Comparison of ENCODE assay signal across 8 cellular contexts in genomic region chr1:2133039-2133878, GRCh38.
DNase-seq lines count a peak whose midpoint lies in the region; ATAC-seq and TF ChIP-seq lines count a peak whose summit lies in the region.

No MANE protein-coding gene starts in this region.

- peak in 1 of 2 donors; percentile 53 for TF ChIP-seq POLR2A in Peyer's patch (IDR thresholded peaks at IDR 0.05)

- no peaks in the 10 kb centered on the region for H3K27me3 Mint-ChIP-seq in naive B cell

- H3K9ac ChIP-seq in BLaER1 treated with 17β-estradiol and CSF1 and Interleukin-3, amounts not matched to agents 10 nM and 100 nM, result peak overlapping the region; percentile 50 to 82 (median 65); a peak in 21 of 22 replicates

- peak; percentile 86 for ATAC-seq in GM19467 (IDR thresholded peaks at IDR 0.05; ENCODE audit: unreplicated experiment)
- ATAC-seq in naive B cell (ENCODE audit: low read depth in 2 of 2), result peak; percentile 85 to 87

- peak overlapping the region; percentile 55 to 73 (median 69) for H3K27ac ChIP-seq in BLaER1 treated with 17β-estradiol and CSF1 and Interleukin-3, amounts not matched to agents 10 nM and 100 nM
- peak overlapping the region; percentile 58 for H3K27ac ChIP-seq in HL-60 (replicated peaks)
- peak overlapping the region; percentile 79 to 92 (median 80) for H3K27ac ChIP-seq in Peyer's patch

- H3K36me3 Mint-ChIP-seq in naive B cell, result no peaks in the 10 kb centered on the region

- peaks cover 41 to 97% (median 93%) of the 10 kb centered on the region in 10 experiments for H3K4me1 ChIP-seq in BLaER1 treated with 17β-estradiol and CSF1 and Interleukin-3, amounts not matched to agents 10 nM and 100 nM
- peaks cover 0 to 41% (median 9%) of the 10 kb centered on the region in 4 donors for H3K4me1 ChIP-seq in Peyer's patch

- peaks cover 0 to 12% (median 0%) of the 10 kb centered on the region in 11 experiments; a peak in 1 of 22 replicates for H3K36me3 ChIP-seq in BLaER1 treated with 17β-estradiol and CSF1 and Interleukin-3, amounts not matched to agents 10 nM and 100 nM
- no peaks in the 10 kb centered on the region for H3K36me3 ChIP-seq in Peyer's patch

- TF ChIP-seq CTCF in HL-60 (IDR thresholded peaks at IDR 0.05; ENCODE audit: insufficient read depth, low read length), result no peak
- TF ChIP-seq CTCF in Peyer's patch (IDR thresholded peaks at IDR 0.05), result peak in 2 of 6 experiments; percentile 19 to 22

- DNase-seq in HL-60 (ENCODE audit: low read depth in 1 of 2, low spot score in 1 of 2) (peak; percentile 95 to 96), Peyer's patch (peak; percentile 97 to 99 (median 99)), activated T-helper 1 cell treated with Interleukin-2 at 50 U/mL for 16 hours (ENCODE audit: low read depth) (peak; percentile 93), fibroblast of gingiva (ENCODE audit: low read depth) (peak; percentile 99), naive B cell (peak; percentile 96)
- DNase-seq in stimulated activated CD8-positive, alpha-beta memory T cell treated with anti-CD3 and anti-CD28 coated beads, Interleukin-7, amount 100 ng/mL, for 48 hours (ENCODE audit: extremely low read depth in 1 of 2, low read depth in 1 of 2), result peak; percentile 92 to 95

- H3K27ac Mint-ChIP-seq in naive B cell, result peak overlapping the region; percentile 93 to 99 (median 97)

- no peaks in the 10 kb centered on the region for H3K9me3 ChIP-seq in BLaER1 treated with 17β-estradiol and CSF1 and Interleukin-3, amounts not matched to agents 10 nM and 100 nM (replicated peaks in 1 of 11)
- H3K9me3 ChIP-seq in Peyer's patch, result no peaks in the 10 kb centered on the region

- H3K9me3 Mint-ChIP-seq in naive B cell, result no peaks in the 10 kb centered on the region

- peak overlapping the region; percentile 85 to 100 (median 94) for H3K4me2 ChIP-seq in BLaER1 treated with 17β-estradiol and CSF1 and Interleukin-3, amounts not matched to agents 10 nM and 100 nM

- peak overlapping the region; percentile 83 to 94 (median 90) for H3K4me3 Mint-ChIP-seq in naive B cell

- H3K4me1 Mint-ChIP-seq in naive B cell, result peaks cover 13 to 21% (median 15%) of the 10 kb centered on the region in 3 donors

- H3K27me3 ChIP-seq in BLaER1 treated with 17β-estradiol and CSF1 and Interleukin-3, amounts not matched to agents 10 nM and 100 nM, result peaks cover 0 to 14% (median 0%) of the 10 kb centered on the region in 11 experiments; a peak in 7 of 22 replicates
- no peaks in the 10 kb centered on the region for H3K27me3 ChIP-seq in HL-60 (ENCODE audit: insufficient read depth, poor library complexity, severe bottlenecking)
- H3K27me3 ChIP-seq in Peyer's patch, result no peaks in the 10 kb centered on the region

- H4K20me1 ChIP-seq in BLaER1 treated with 17β-estradiol and CSF1 and Interleukin-3, amounts not matched to agents 10 nM and 100 nM, result peaks cover 0 to 95% (median 30%) of the 10 kb centered on the region in 11 experiments; a peak in 16 of 22 replicates

- peak overlapping the region; percentile 43 to 72 (median 58) for H3K4me3 ChIP-seq in BLaER1 treated with 17β-estradiol and CSF1 and Interleukin-3, amounts not matched to agents 10 nM and 100 nM
- peak overlapping the region; percentile 54 for H3K4me3 ChIP-seq in HL-60 (replicated peaks; ENCODE audit: insufficient read depth, low read length)
- peak overlapping the region; percentile 33 to 46 (median 43) for H3K4me3 ChIP-seq in Peyer's patch

Comparison
In these comparisons a context has a peak if more than half of its experiments do, and no peak if none do; other contexts are left out.
1. Peak in every context shown above with its lines: DNase-seq, ATAC-seq, H3K4me3 ChIP-seq and H3K27ac ChIP-seq.